ENCODE assay signal across 1 cellular context in genomic region chr3:57961177-57961827, GRCh38.
TF ChIP-seq lines count a peak whose summit lies in the region.

No MANE protein-coding gene starts in this region.

TF ChIP-seq in HepG2, 621 proteins besides CTCF, POLR2A, EP300 and RAD21 (continued from another document and continues in another):
- peak; percentile 43; the same call in 1 of the 2 replicates for TF ChIP-seq GMEB1 (CRISPR knock-in tag; IDR thresholded peaks at IDR 0.05; ENCODE audit: borderline replicate concordance)
- TF ChIP-seq NFRKB (IDR thresholded peaks at IDR 0.05) = no peak
- TF ChIP-seq ZNF501 (CRISPR knock-in tag; IDR thresholded peaks at IDR 0.05) = peak; percentile 86; the same call in 1 of the 2 replicates
- no peak; the same call in 1 of the 2 replicates for TF ChIP-seq KMT2B (CRISPR knock-in tag; IDR thresholded peaks at IDR 0.05)
- TF ChIP-seq PATZ1 (CRISPR knock-in tag; IDR thresholded peaks at IDR 0.05) = peak; percentile 45; the same call in 1 of the 2 replicates
- no peak; the same call in 1 of the 2 replicates for TF ChIP-seq POLR2AphosphoS5 (IDR thresholded peaks at IDR 0.05; ENCODE audit: low read depth, low read length)
- 0 out of 2 replicates have a peak, but pooled peaks have one; percentile 7 for TF ChIP-seq ZNF337 (CRISPR knock-in tag; IDR thresholded peaks at IDR 0.05; ENCODE audit: borderline replicate concordance, low read depth)
- TF ChIP-seq SOX6 (IDR thresholded peaks at IDR 0.05) = no peak
- peak; percentile 99 for TF ChIP-seq SOX6 (CRISPR knock-in tag; IDR thresholded peaks at IDR 0.05)
- peak; percentile 67; the same call in 1 of the 2 replicates for TF ChIP-seq ZBTB10 (CRISPR knock-in tag; IDR thresholded peaks at IDR 0.05; ENCODE audit: borderline replicate concordance)
- TF ChIP-seq NFKBIZ (CRISPR knock-in tag; IDR thresholded peaks at IDR 0.05) = 0 out of 2 replicates have a peak, but pooled peaks have one; percentile 65
- peak; percentile 99 for TF ChIP-seq SOX5 (CRISPR knock-in tag; IDR thresholded peaks at IDR 0.05; ENCODE audit: borderline replicate concordance)
- no peak for TF ChIP-seq ZNF879 (CRISPR knock-in tag; IDR thresholded peaks at IDR 0.05)
- TF ChIP-seq ZBTB34 (CRISPR knock-in tag; IDR thresholded peaks at IDR 0.05) = no peak
- TF ChIP-seq MTF2 (CRISPR knock-in tag; IDR thresholded peaks at IDR 0.05; ENCODE audit: borderline replicate concordance) = no peak
- TF ChIP-seq CEBPB (IDR thresholded peaks at IDR 0.05; ENCODE audit: borderline replicate concordance, low read depth, low read length) = peak; percentile 37; the same call in 1 of the 2 replicates
- peak; percentile 76 for TF ChIP-seq KDM6A (CRISPR knock-in tag; IDR thresholded peaks at IDR 0.05; ENCODE audit: low read depth)
- peak; percentile 89 for TF ChIP-seq ZNF430 (CRISPR knock-in tag; IDR thresholded peaks at IDR 0.05)
- TF ChIP-seq ZMYM2 (CRISPR knock-in tag; IDR thresholded peaks at IDR 0.05) = peak; percentile 99
- TF ChIP-seq ZHX1 (CRISPR knock-in tag; IDR thresholded peaks at IDR 0.05; ENCODE audit: low read depth) = no peak
- TF ChIP-seq HMGXB3 (CRISPR knock-in tag; IDR thresholded peaks at IDR 0.05; ENCODE audit: borderline replicate concordance) = no peak
- TF ChIP-seq HNRNPLL (IDR thresholded peaks at IDR 0.05; ENCODE audit: low read depth, low read length, poor library complexity, severe bottlenecking) = no peak
- TF ChIP-seq GFI1 (CRISPR knock-in tag; IDR thresholded peaks at IDR 0.05; ENCODE audit: borderline replicate concordance) = 0 out of 2 replicates have a peak, but pooled peaks have one; percentile 28
- no peak for TF ChIP-seq MLXIP (CRISPR knock-in tag; IDR thresholded peaks at IDR 0.05; ENCODE audit: borderline replicate concordance)
- peak; percentile 82 for TF ChIP-seq ZNF605 (CRISPR knock-in tag; IDR thresholded peaks at IDR 0.05)
- no peak for TF ChIP-seq HNRNPL (IDR thresholded peaks at IDR 0.05; ENCODE audit: low read depth, low read length)
- peak; percentile 60; the same call in 1 of the 2 replicates for TF ChIP-seq HINFP (CRISPR knock-in tag; IDR thresholded peaks at IDR 0.05; ENCODE audit: low read depth)
- peak; percentile 87 for TF ChIP-seq FOXP4 (CRISPR knock-in tag; IDR thresholded peaks at IDR 0.05)
- peak; percentile 98 for TF ChIP-seq ZBTB7B (CRISPR knock-in tag; IDR thresholded peaks at IDR 0.05)
- peak; percentile 43 for TF ChIP-seq ELF1 (CRISPR knock-in tag; IDR thresholded peaks at IDR 0.05)
- no peak; the same call in 1 of the 2 replicates for TF ChIP-seq POGZ (CRISPR knock-in tag; IDR thresholded peaks at IDR 0.05)
- peak; percentile 2; the same call in 1 of the 2 replicates for TF ChIP-seq ZNF557 (CRISPR knock-in tag; IDR thresholded peaks at IDR 0.05)
- TF ChIP-seq FIP1L1 (IDR thresholded peaks at IDR 0.05; ENCODE audit: borderline replicate concordance, insufficient read depth, low read depth, low read length) = no peak
- TF ChIP-seq SMARCE1 (IDR thresholded peaks at IDR 0.05; ENCODE audit: borderline replicate concordance) = no peak
- TF ChIP-seq ZNF30 (CRISPR knock-in tag; IDR thresholded peaks at IDR 0.05) = no peak
